ENCODE assay signal across 12 cellular contexts in genomic region chr2:100813527-100813926, GRCh38. TPM values are rescaled to one million over a fixed set of nuclear protein-coding genes. Genes with fewer than 3 reads are reported as not detected.
DNase-seq lines count a peak whose midpoint lies in the region; ATAC-seq and TF ChIP-seq lines count a peak whose summit lies in the region.
"Had no signal": no experiment of that assay in that cellular context is flagged by ENCODE, and none has a peak within 500 bp of the region (broad histone marks: within the 10 kb centered on the region; RNA-seq: fewer than 3 reads in every experiment).

No MANE protein-coding gene starts in this region.

- no peaks in the 10 kb centered on the region for H3K9me2 ChIP-seq in PC-9 (ENCODE audit: insufficient read depth)

- peaks cover 11% of the 10 kb centered on the region for H3K27me3 Mint-ChIP-seq in activated T-cell treated with anti-CD3 and anti-CD28 coated beads, Interleukin-2, amount 50 U/mL, for 24 hours
- peaks cover 12% of the 10 kb centered on the region for H3K27me3 Mint-ChIP-seq in activated CD8-positive, alpha-beta T cell treated with anti-CD3 and anti-CD28 coated beads, Interleukin-2, amount 10 ng/mL, durations not matched to agents 7 days and 5 days (ENCODE audit: low read depth)
- peaks cover 20% of the 10 kb centered on the region for H3K27me3 Mint-ChIP-seq in stimulated activated naive CD8-positive, alpha-beta T cell treated with anti-CD3 and anti-CD28 coated beads, Interleukin-15, Interleukin-2, amounts not matched to agents 100 ng/mL and 50 ng/mL, for 24 hours

- no TSS peak for BruUV-seq in PC-9 (replicated peaks; lab: Mats Ljungman, UMichigan)

- intact Hi-C loops in Right ventricle myocardium superior (cut with DNase I): no loop called here
- intact Hi-C loops in PC-9 (cut with micrococcal nuclease; ENCODE audit: unreplicated experiment): no loop called here

- POLR2A ChIA-PET in activated CD8-positive, alpha-beta T cell treated with anti-CD3 and anti-CD28 coated beads, Interleukin-2, amount 10 ng/mL, durations not matched to agents 7 days and 5 days (lab: Charles Lee): no interaction called here
- POLR2A ChIA-PET in PC-9 (lab: Charles Lee; ENCODE audit: unreplicated experiment): no interaction called here

- H3F3A ChIP-seq in PC-9 (ENCODE audit: insufficient read depth, low read depth): peaks cover 20% of the 10 kb centered on the region

- H3K79me2 ChIP-seq in PC-9 (ENCODE audit: low read depth): peaks cover 15% of the 10 kb centered on the region; the same call in 1 of the 2 replicates

- no peaks in the 10 kb centered on the region for H3K36me3 ChIP-seq in PC-9 (ENCODE audit: low read depth)
- H3K36me3 ChIP-seq: upper lobe of left lung had no signal

- H3K9me3 Mint-ChIP-seq in activated T-cell treated with anti-CD3 and anti-CD28 coated beads, Interleukin-2, amount 50 U/mL, for 24 hours: no peaks in the 10 kb centered on the region
- no peaks in the 10 kb centered on the region for H3K9me3 Mint-ChIP-seq in activated CD8-positive, alpha-beta T cell treated with anti-CD3 and anti-CD28 coated beads, Interleukin-2, amount 10 ng/mL, durations not matched to agents 7 days and 5 days (ENCODE audit: insufficient read depth)
- H3K9me3 Mint-ChIP-seq in stimulated activated naive CD8-positive, alpha-beta T cell treated with anti-CD3 and anti-CD28 coated beads, Interleukin-15, Interleukin-2, amounts not matched to agents 100 ng/mL and 50 ng/mL, for 24 hours: peaks cover 6% of the 10 kb centered on the region

- no peak overlapping the region for H2AFZ ChIP-seq in PC-9

- no peak overlapping the region for H3K4me3 ChIP-seq in PC-9
- H3K4me3 ChIP-seq: upper lobe of left lung had no signal

- DNase-seq in activated T-cell treated with anti-CD3 and anti-CD28 coated beads, Interleukin-2, amount 50 U/mL, for 24 hours: no peak
- no peak for DNase-seq in activated T-cell treated with anti-CD3 and anti-CD28 coated beads, Interleukin-2, amount 50 U/mL, for 48 hours
- DNase-seq in activated CD8-positive, alpha-beta T cell treated with anti-CD3 and anti-CD28 coated beads, Interleukin-2, amount 10 ng/mL, durations not matched to agents 7 days and 5 days: no peak
- DNase-seq in Right ventricle myocardium superior (no peak), germinal center (ENCODE audit: low spot score) (no peak), PC-9 (no peak), epidermal melanocyte (ENCODE audit: insufficient read length, low spot score) (no peak)
- DNase-seq: H9, kidney glomerular epithelial cell, T-helper 9 cell, upper lobe of left lung had no signal

- CTCF ChIA-PET in activated CD8-positive, alpha-beta T cell treated with anti-CD3 and anti-CD28 coated beads, Interleukin-2, amount 10 ng/mL, durations not matched to agents 7 days and 5 days (lab: Charles Lee): interaction anchor here (1.1 to 1.4 kb wide), 3 partner anchors 9 to 219 kb away, joined by 3 to 4 read pairs (median 4); no protein-coding TSS in a partner anchor
- CTCF ChIA-PET in PC-9 (lab: Charles Lee): no interaction called here

- no peaks in the 10 kb centered on the region for H4K20me1 ChIP-seq in PC-9 (ENCODE audit: insufficient read depth)

- no peak overlapping the region for H3K4me2 ChIP-seq in PC-9

- ATAC-seq in activated CD8-positive, alpha-beta T cell treated with anti-CD3 and anti-CD28 coated beads, Interleukin-2, amount 10 ng/mL, durations not matched to agents 7 days and 5 days: peak; percentile 43
- ATAC-seq in Right ventricle myocardium superior (ENCODE audit: poor library complexity): peak; percentile 83

- H3K4me3 Mint-ChIP-seq in activated T-cell treated with anti-CD3 and anti-CD28 coated beads, Interleukin-2, amount 50 U/mL, for 24 hours: no peak overlapping the region
- no peak overlapping the region for H3K4me3 Mint-ChIP-seq in activated CD8-positive, alpha-beta T cell treated with anti-CD3 and anti-CD28 coated beads, Interleukin-2, amount 10 ng/mL, durations not matched to agents 7 days and 5 days
- H3K4me3 Mint-ChIP-seq in stimulated activated naive CD8-positive, alpha-beta T cell treated with anti-CD3 and anti-CD28 coated beads, Interleukin-15, Interleukin-2, amounts not matched to agents 100 ng/mL and 50 ng/mL, for 24 hours: peak overlapping the region; percentile 21
- H3K4me3 Mint-ChIP-seq: H9 had no signal

- no peaks in the 10 kb centered on the region for H3K36me3 Mint-ChIP-seq in activated T-cell treated with anti-CD3 and anti-CD28 coated beads, Interleukin-2, amount 50 U/mL, for 24 hours (ENCODE audit: low read depth)
- no peaks in the 10 kb centered on the region for H3K36me3 Mint-ChIP-seq in activated CD8-positive, alpha-beta T cell treated with anti-CD3 and anti-CD28 coated beads, Interleukin-2, amount 10 ng/mL, durations not matched to agents 7 days and 5 days (ENCODE audit: low read depth)
- no peaks in the 10 kb centered on the region for H3K36me3 Mint-ChIP-seq in stimulated activated naive CD8-positive, alpha-beta T cell treated with anti-CD3 and anti-CD28 coated beads, Interleukin-15, Interleukin-2, amounts not matched to agents 100 ng/mL and 50 ng/mL, for 24 hours (ENCODE audit: low read depth)

- TF ChIP-seq CTCF in PC-9 (conservative IDR thresholded peaks at IDR 0.05): no peak

- H3K27ac ChIP-seq in PC-9: no peak overlapping the region
- H3K27ac ChIP-seq: upper lobe of left lung had no signal

- no peaks in the 10 kb centered on the region for H3K9me3 ChIP-seq in PC-9 (ENCODE audit: insufficient read depth, low read depth)
- H3K9me3 ChIP-seq: upper lobe of left lung had no signal

- H3K27me3 ChIP-seq in PC-9 (ENCODE audit: insufficient read depth, low read depth): no peaks in the 10 kb centered on the region
- H3K27me3 ChIP-seq: upper lobe of left lung had no signal

- peaks cover 46% of the 10 kb centered on the region for H3K4me1 Mint-ChIP-seq in activated T-cell treated with anti-CD3 and anti-CD28 coated beads, Interleukin-2, amount 50 U/mL, for 24 hours (ENCODE audit: low read depth)
- peaks cover 35% of the 10 kb centered on the region for H3K4me1 Mint-ChIP-seq in activated CD8-positive, alpha-beta T cell treated with anti-CD3 and anti-CD28 coated beads, Interleukin-2, amount 10 ng/mL, durations not matched to agents 7 days and 5 days (ENCODE audit: low read depth)
- H3K4me1 Mint-ChIP-seq in stimulated activated naive CD8-positive, alpha-beta T cell treated with anti-CD3 and anti-CD28 coated beads, Interleukin-15, Interleukin-2, amounts not matched to agents 100 ng/mL and 50 ng/mL, for 24 hours (ENCODE audit: low read depth): peaks cover 41% of the 10 kb centered on the region

- peak overlapping the region; percentile 16 for H3K27ac Mint-ChIP-seq in activated T-cell treated with anti-CD3 and anti-CD28 coated beads, Interleukin-2, amount 50 U/mL, for 24 hours
- no peak overlapping the region for H3K27ac Mint-ChIP-seq in activated CD8-positive, alpha-beta T cell treated with anti-CD3 and anti-CD28 coated beads, Interleukin-2, amount 10 ng/mL, durations not matched to agents 7 days and 5 days
- H3K27ac Mint-ChIP-seq in stimulated activated naive CD8-positive, alpha-beta T cell treated with anti-CD3 and anti-CD28 coated beads, Interleukin-15, Interleukin-2, amounts not matched to agents 100 ng/mL and 50 ng/mL, for 24 hours: peak overlapping the region; percentile 9

- H3K4me1 ChIP-seq in PC-9 (replicated peaks; ENCODE audit: insufficient read depth): peaks cover 17% of the 10 kb centered on the region

RNA-seq across cellular contexts. Expression of gene NPAS2, which starts 6.4 kb away (rescaled TPM):
- total RNA-seq in activated CD8-positive, alpha-beta T cell treated with anti-CD3 and anti-CD28 coated beads, Interleukin-2, amount 10 ng/mL, durations not matched to agents 7 days and 5 days: 1 to 10 TPM; 5.5 to 6.2 TPM
- total RNA-seq in Right ventricle myocardium superior (38.0 TPM), PC-9 (2021) (38.3 and 41.2 TPM in 2 replicates)
